ENCODE assay signal across 10 cellular contexts in genomic region chr5:55421074-55421529, GRCh38.
DNase-seq lines count a peak whose midpoint lies in the region; ATAC-seq, FAIRE-seq and TF ChIP-seq lines count a peak whose summit lies in the region.
"Had no signal": no experiment of that assay in that cellular context is flagged by ENCODE, and none has a peak within 500 bp of the region (broad histone marks: within the 10 kb centered on the region; RNA-seq: fewer than 3 reads in every experiment).

No MANE protein-coding gene starts in this region.

- DNase-seq in EL, result peak; percentile 24
- peak; percentile 60 for DNase-seq in epithelial cell of esophagus (ENCODE audit: low read depth)
- DNase-seq in BE2C, result no peak
- DNase-seq in D721Med (ENCODE audit: insufficient read length, low spot score), result no peak
- no peak for DNase-seq in substantia nigra (lab: John Stamatoyannopoulos, UW)

- no peaks in the 10 kb centered on the region for H3K9me3 ChIP-seq in BE2C
- H3K9me3 ChIP-seq: neutrophil had no signal

- ATAC-seq in GM19438 (IDR thresholded peaks at IDR 0.05; ENCODE audit: low read depth, unreplicated experiment) (peak; percentile 71), HG03175 (IDR thresholded peaks at IDR 0.05; ENCODE audit: unreplicated experiment) (peak; percentile 81), HG03196 (IDR thresholded peaks at IDR 0.05; ENCODE audit: unreplicated experiment) (no peak)

- no peak for FAIRE-seq in D721Med (lab: Jason Lieb, UNC)

- TF ChIP-seq CTCF in epithelial cell of esophagus (IDR thresholded peaks at IDR 0.05; ENCODE audit: insufficient read depth, low read depth, low read length, missing control alignments), result no peak
- no peak for TF ChIP-seq CTCF in BE2C (IDR thresholded peaks at IDR 0.05; ENCODE audit: low read depth, low read length)
- TF ChIP-seq CTCF in D721Med (IDR thresholded peaks at IDR 0.05; ENCODE audit: insufficient read depth, missing control alignments), result no peak

- H3K27ac ChIP-seq in substantia nigra (ENCODE audit: low read depth, low read length, poor library complexity, severe bottlenecking), result no peak overlapping the region
- H3K27ac ChIP-seq: coronary artery, neutrophil had no signal

- H3K36me3 ChIP-seq in BE2C, result peaks cover 71% of the 10 kb centered on the region

- H3K27me3 ChIP-seq in BE2C, result no peaks in the 10 kb centered on the region
- H3K27me3 ChIP-seq: neutrophil had no signal

- H3K4me3 ChIP-seq in epithelial cell of esophagus (ENCODE audit: low read length) (no peak overlapping the region), BE2C (ENCODE audit: low read depth, low read length) (no peak overlapping the region)
- H3K4me3 ChIP-seq: coronary artery had no signal

- H3K4me1 ChIP-seq in BE2C, result no peaks in the 10 kb centered on the region

Comparison
In these comparisons a context has a peak if more than half of its experiments do, and no peak if none do; other contexts are left out.
1. DNase-seq: peak in EL (single experiment) and epithelial cell of esophagus (single experiment); none in BE2C (single experiment), D721Med (single experiment) and substantia nigra (0 of 49).